Comparison of ENCODE assay signal across 24 cellular contexts in the genomic region with DNA sequence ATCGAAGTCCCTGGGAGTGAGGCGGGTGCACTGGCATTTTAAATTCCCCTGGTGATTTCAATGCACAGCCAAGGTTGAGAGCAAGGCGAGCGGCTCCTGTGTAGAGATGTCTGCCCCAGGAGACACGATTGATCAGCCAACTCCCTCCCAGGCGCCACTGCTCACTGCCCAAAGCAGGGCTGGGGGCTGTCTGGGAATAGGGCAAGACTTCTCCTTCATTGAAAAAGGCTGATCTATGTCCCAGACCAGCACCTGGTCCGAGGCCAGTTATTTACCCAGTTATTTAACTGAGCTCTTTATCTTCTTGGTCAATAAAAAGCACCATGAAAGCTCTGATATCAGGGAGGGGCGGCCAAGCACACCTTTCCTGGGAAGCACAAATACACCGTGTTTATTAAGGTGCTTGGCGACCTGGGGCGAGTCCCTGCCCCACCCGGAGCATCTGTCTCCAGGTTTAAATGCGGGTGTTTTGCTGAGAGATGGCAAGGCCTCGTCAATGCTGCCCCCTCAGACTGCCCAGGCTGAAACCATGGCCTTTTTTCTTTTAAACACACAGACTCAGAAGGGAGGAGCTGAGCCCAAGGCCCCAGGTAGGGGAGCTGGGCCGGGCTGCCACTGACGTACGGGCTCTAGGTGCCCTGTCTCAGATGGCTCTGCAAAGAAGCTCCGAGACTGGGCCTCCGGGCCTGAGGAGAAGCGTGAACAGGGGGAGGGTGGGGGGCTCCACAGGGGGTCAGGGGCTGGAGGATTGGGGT.
DNase-seq lines count a peak whose midpoint lies in the region; ATAC-seq and TF ChIP-seq lines count a peak whose summit lies in the region.
"Had no signal": no experiment of that assay in that cellular context is flagged by ENCODE, and none has a peak within 500 bp of the region (broad histone marks: within the 10 kb centered on the region; RNA-seq: fewer than 3 reads in every experiment).

No MANE protein-coding gene starts in this region.

- H3K9me3 ChIP-seq in left ventricle myocardium inferior (replicated peaks), result no peaks in the 10 kb centered on the region
- H3K9me3 ChIP-seq in right cardiac atrium (ENCODE audit: control insufficient read depth, low read length), result no peaks in the 10 kb centered on the region
- H3K9me3 ChIP-seq in mucosa of descending colon, result no peaks in the 10 kb centered on the region
- H3K9me3 ChIP-seq: esophagus squamous epithelium, gastroesophageal sphincter, psoas muscle, upper lobe of left lung had no signal

- peaks cover 3% of the 10 kb centered on the region for H3K27me3 Mint-ChIP-seq in type B pancreatic cell
- H3K27me3 Mint-ChIP-seq: stimulated activated naive CD8-positive, alpha-beta T cell treated with anti-CD3 and anti-CD28 coated beads, Interleukin-15, amount 100 ng/mL, for 72 hours had no signal

- H3K27me3 ChIP-seq in left ventricle myocardium inferior (ENCODE audit: low read depth), result no peaks in the 10 kb centered on the region
- no peaks in the 10 kb centered on the region for H3K27me3 ChIP-seq in right cardiac atrium (ENCODE audit: control insufficient read depth, insufficient read depth)
- H3K27me3 ChIP-seq: esophagus squamous epithelium, gastroesophageal sphincter, upper lobe of left lung had no signal

- WGBS in right cardiac atrium, result 91% methylated on average over 20 of the region's 20 CpGs

- H3K27ac ChIP-seq in left ventricle myocardium inferior (replicated peaks) (peak overlapping the region; percentile 60), right cardiac atrium (ENCODE audit: low read length) (no peak overlapping the region)
- H3K27ac ChIP-seq: esophagus squamous epithelium, gastroesophageal sphincter, psoas muscle, upper lobe of left lung had no signal

- no peak overlapping the region for H3K4me3 Mint-ChIP-seq in type B pancreatic cell
- H3K4me3 Mint-ChIP-seq: CD8-positive, alpha-beta memory T cell; effector memory CD8-positive, alpha-beta T cell; natural killer cell treated with Interleukin-12 subunit alpha and Interleukin-12 subunit beta and Interleukin-15 and Interleukin-18, amount 100 ng/mL, for 72 hours; stimulated activated naive CD8-positive, alpha-beta T cell treated with anti-CD3 and anti-CD28 coated beads, Interleukin-15, amount 100 ng/mL, for 72 hours had no signal

- H3K36me3 ChIP-seq in left ventricle myocardium inferior (no peaks in the 10 kb centered on the region), mucosa of descending colon (ENCODE audit: low read depth) (no peaks in the 10 kb centered on the region)
- H3K36me3 ChIP-seq: esophagus squamous epithelium, gastroesophageal sphincter, upper lobe of left lung had no signal

- H3K4me1 Mint-ChIP-seq in type B pancreatic cell (ENCODE audit: unreplicated experiment), result peaks cover 28% of the 10 kb centered on the region

- H3K9me3 Mint-ChIP-seq in type B pancreatic cell, result no peaks in the 10 kb centered on the region
- H3K9me3 Mint-ChIP-seq: CD8-positive, alpha-beta memory T cell had no signal

- TF ChIP-seq CTCF in left ventricle myocardium inferior (IDR thresholded peaks at IDR 0.05; ENCODE audit: borderline replicate concordance), result no peak
- no peak for TF ChIP-seq CTCF in mucosa of descending colon (IDR thresholded peaks at IDR 0.05)
- no peak for TF ChIP-seq CTCF in type B pancreatic cell (conservative IDR thresholded peaks at IDR 0.05)

- ATAC-seq in right cardiac atrium, result no peak
- peak; percentile 82 for ATAC-seq in mucosa of descending colon
- no peak for ATAC-seq in HG03342 (IDR thresholded peaks at IDR 0.05; ENCODE audit: unreplicated experiment)
- no peak for ATAC-seq in HG03095 (IDR thresholded peaks at IDR 0.05; ENCODE audit: unreplicated experiment)
- ATAC-seq: activated CD4-positive, CD25-positive, alpha-beta regulatory T cell treated with anti-CD3 and anti-CD28 coated beads, Interleukin-2, amount 50 U/mL, for 24 hours; activated naive CD4-positive, alpha-beta T cell treated with anti-CD3 and anti-CD28 coated beads, Interleukin-2, amount 50 U/mL, for 72 hours; effector memory CD8-positive, alpha-beta T cell; gastroesophageal sphincter; natural killer cell treated with Interleukin-12 subunit alpha and Interleukin-12 subunit beta and Interleukin-15 and Interleukin-18, amount 100 ng/mL, for 72 hours; SK-N-SH treated with all-trans-retinoic acid at 6 μM for 48 hours; stimulated activated naive CD8-positive, alpha-beta T cell treated with anti-CD3 and anti-CD28 coated beads, Interleukin-15, amount 100 ng/mL, for 72 hours had no signal

- intact Hi-C loops in left ventricle myocardium inferior (cut with micrococcal nuclease), result no loop called here
- intact Hi-C loops in right cardiac atrium (cut with DNase I), result no loop called here
- intact Hi-C loops in mucosa of descending colon (cut with DNase I, micrococcal nuclease), result no loop called here

- H3K4me1 ChIP-seq in left ventricle myocardium inferior (peaks cover 20% of the 10 kb centered on the region), right cardiac atrium (ENCODE audit: control insufficient read depth, insufficient read depth, low read length) (no peaks in the 10 kb centered on the region), mucosa of descending colon (ENCODE audit: low read depth) (peaks cover 15% of the 10 kb centered on the region)
- H3K4me1 ChIP-seq: esophagus squamous epithelium, gastroesophageal sphincter, psoas muscle, upper lobe of left lung had no signal

- no peaks in the 10 kb centered on the region for H3K36me3 Mint-ChIP-seq in type B pancreatic cell
- H3K36me3 Mint-ChIP-seq: activated naive CD4-positive, alpha-beta T cell treated with anti-CD3 and anti-CD28 coated beads, Interleukin-2, amount 50 U/mL, for 72 hours; CD8-positive, alpha-beta memory T cell had no signal

- H3K27ac Mint-ChIP-seq in type B pancreatic cell, result peak overlapping the region; percentile 83
- H3K27ac Mint-ChIP-seq: activated naive CD4-positive, alpha-beta T cell treated with anti-CD3 and anti-CD28 coated beads, Interleukin-2, amount 50 U/mL, for 72 hours; effector memory CD8-positive, alpha-beta T cell; natural killer cell treated with Interleukin-12 subunit alpha and Interleukin-12 subunit beta and Interleukin-15 and Interleukin-18, amount 100 ng/mL, for 72 hours; stimulated activated naive CD8-positive, alpha-beta T cell treated with anti-CD3 and anti-CD28 coated beads, Interleukin-15, amount 100 ng/mL, for 72 hours had no signal

- DNase-seq in left ventricle myocardium inferior, result no peak
- DNase-seq in right cardiac atrium, result no peak
- DNase-seq in NCI-H69 (lab: John Stamatoyannopoulos, UW), result peak; percentile 80
- DNase-seq in mucosa of descending colon, result peak; percentile 49 to 68 (median 61)
- DNase-seq in type B pancreatic cell (ENCODE audit: extremely low spot score, unreplicated experiment), result no peak
- DNase-seq in OCI-M1 (lab: John Stamatoyannopoulos, UW), result no peak
- DNase-seq: activated CD8-positive, alpha-beta memory T cell treated with anti-CD3 and anti-CD28 coated beads for 24 hours; effector memory CD8-positive, alpha-beta T cell; esophagus squamous epithelium; Karpas-422; mesendoderm; NCI-H1092; stimulated activated CD4-positive, alpha-beta T cell treated with anti-CD3 and anti-CD28 coated beads, Interleukin-4, amount 100 ng/mL, for 24 hours; stimulated activated naive CD8-positive, alpha-beta T cell treated with anti-CD3 and anti-CD28 coated beads, Interleukin-15, amount 100 ng/mL, for 72 hours; upper lobe of left lung had no signal

- no peak overlapping the region for H3K4me3 ChIP-seq in left ventricle myocardium inferior
- no peak overlapping the region for H3K4me3 ChIP-seq in right cardiac atrium (ENCODE audit: low read length)
- H3K4me3 ChIP-seq in mucosa of descending colon, result no peak overlapping the region
- H3K4me3 ChIP-seq: esophagus squamous epithelium, gastroesophageal sphincter, psoas muscle, upper lobe of left lung had no signal

Comparison
In these comparisons a context has a peak if more than half of its experiments do, and no peak if none do; other contexts are left out.
1. DNase-seq: peak in NCI-H69 (single experiment) and mucosa of descending colon (3 of 3); none in left ventricle myocardium inferior (single experiment), right cardiac atrium (0 of 3), type B pancreatic cell (single experiment) and OCI-M1 (single experiment).